9 cellular contexts compared by ENCODE assay signal in genomic region chr3:187746059-187746453, GRCh38. TPM values are rescaled to one million over a fixed set of nuclear protein-coding genes. Genes with fewer than 3 reads are reported as not detected.
DNase-seq lines count a peak whose midpoint lies in the region; ATAC-seq and TF ChIP-seq lines count a peak whose summit lies in the region.
"Had no signal": no experiment of that assay in that cellular context is flagged by ENCODE, and none has a peak within 500 bp of the region (broad histone marks: within the 10 kb centered on the region; RNA-seq: fewer than 3 reads in every experiment).

No MANE protein-coding gene starts in this region.

- H3K36me3 ChIP-seq in left ventricle myocardium inferior (no peaks in the 10 kb centered on the region), body of pancreas (replicated peaks in 1 of 2; ENCODE audit: insufficient read depth in 1 of 2, low read depth in 2 of 2) (no peaks in the 10 kb centered on the region), mesodermal cell (ENCODE audit: control insufficient read depth, insufficient read depth, low read length) (no peaks in the 10 kb centered on the region), vagina (no peaks in the 10 kb centered on the region)

- TF ChIP-seq CTCF in left ventricle myocardium inferior (IDR thresholded peaks at IDR 0.05; ENCODE audit: borderline replicate concordance): no peak
- no peak for TF ChIP-seq CTCF in body of pancreas (IDR thresholded peaks at IDR 0.05)
- no peak for TF ChIP-seq CTCF in vagina (IDR thresholded peaks at IDR 0.05)

- intact Hi-C loops in left ventricle myocardium inferior (cut with micrococcal nuclease): loop anchor here (10.0 kb wide), 2 partner anchors 289 to 409 kb away; partner anchors contain the start of gene LPP
- intact Hi-C loops in Right ventricle myocardium inferior (cut with DNase I): loop anchor here (2.0 to 10.0 kb wide), 5 partner anchors 203 to 839 kb away; no protein-coding TSS in a partner anchor
- intact Hi-C loops in body of pancreas (cut with DNase I): no loop called here
- intact Hi-C loops in vagina (cut with DNase I): loop anchor here (5.0 to 10.0 kb wide), 5 partner anchors 211 to 1039 kb away; no protein-coding TSS in a partner anchor

- H3K4me1 ChIP-seq in left ventricle myocardium inferior (peaks cover 74% of the 10 kb centered on the region), body of pancreas (peaks cover 48% of the 10 kb centered on the region), mesodermal cell (ENCODE audit: control insufficient read depth, insufficient read depth, low read length, poor library complexity, severe bottlenecking) (peaks cover 24% of the 10 kb centered on the region), vagina (peaks cover 23% of the 10 kb centered on the region)

- H3K4me3 ChIP-seq in left ventricle myocardium inferior (peak overlapping the region; percentile 88), body of pancreas (peak overlapping the region in 1 of 2 donors; percentile 50), mesodermal cell (ENCODE audit: extremely low read depth, insufficient read depth, low read length, poor library complexity, severe bottlenecking) (peak overlapping the region; percentile 66), vagina (peak overlapping the region; percentile 52 to 77)

- H3K27ac ChIP-seq in left ventricle myocardium inferior (replicated peaks) (peak overlapping the region; percentile 99), body of pancreas (peak overlapping the region; percentile 87 to 99 (median 99)), mesodermal cell (ENCODE audit: low read depth, low read length, severe bottlenecking) (peak overlapping the region; percentile 100), vagina (peak overlapping the region; percentile 99)

- H3K9me3 ChIP-seq in left ventricle myocardium inferior (replicated peaks) (no peaks in the 10 kb centered on the region), body of pancreas (no peaks in the 10 kb centered on the region), mesodermal cell (ENCODE audit: control insufficient read depth, low read length) (no peaks in the 10 kb centered on the region), vagina (no peaks in the 10 kb centered on the region)

- no peaks in the 10 kb centered on the region for H3K27me3 ChIP-seq in left ventricle myocardium inferior (ENCODE audit: low read depth)
- no peaks in the 10 kb centered on the region for H3K27me3 ChIP-seq in body of pancreas
- no peaks in the 10 kb centered on the region for H3K27me3 ChIP-seq in vagina

- 1 to 4% methylated on average over 6 of the region's 6 CpGs for WGBS in body of pancreas, 2 donors
- WGBS in mesodermal cell (ENCODE audit: insufficient coverage in 2 of 2), 2 experiments: no CpG with 5 or more reads among the region's 6 CpGs

- ATAC-seq in Right ventricle myocardium inferior (no peak), body of pancreas (no peak), HG02642 (IDR thresholded peaks at IDR 0.05; ENCODE audit: poor library complexity, unreplicated experiment) (no peak)

- no peak for TF ChIP-seq POLR2A in body of pancreas (IDR thresholded peaks at IDR 0.05)
- TF ChIP-seq POLR2A in vagina (IDR thresholded peaks at IDR 0.05): no peak

- no peak for DNase-seq in left ventricle myocardium inferior
- no peak for DNase-seq in Right ventricle myocardium inferior (ENCODE audit: missing footprints)
- DNase-seq in body of pancreas: no peak
- no peak for DNase-seq in vagina (ENCODE audit: extremely low spot score in 2 of 2)
- no peak for DNase-seq in cortex of kidney (lab: John Stamatoyannopoulos, UW)
- no peak for DNase-seq in OCI-M2 (lab: John Stamatoyannopoulos, UW; ENCODE audit: unreplicated experiment)

RNA-seq across cellular contexts. Expression of gene BCL6, which starts 0.8 kb away (rescaled TPM):
- total RNA-seq in left ventricle myocardium inferior (47.7 TPM), Right ventricle myocardium inferior (95.5 TPM), body of pancreas (10 to 100 TPM; 45.7 to 53.4 TPM), vagina (133 TPM)
- polyA plus RNA-seq in mesodermal cell (2013, experiment 1 of 2): 25.4 TPM
- polyA plus RNA-seq in mesodermal cell (2013, experiment 2 of 2): 18.0 TPM

RNA-seq across cellular contexts. Expression of gene RTP2, which starts 43.7 kb away (rescaled TPM):
- total RNA-seq in left ventricle myocardium inferior: not detected
- total RNA-seq in Right ventricle myocardium inferior: not detected
- total RNA-seq in body of pancreas: not detected
- polyA plus RNA-seq in mesodermal cell (2013, experiment 1 of 2): not detected
- polyA plus RNA-seq in mesodermal cell (2013, experiment 2 of 2): not detected
- not detected for total RNA-seq in vagina
- total RNA-seq: T-helper 1 cell treated with Interleukin-12 subunit alpha and Interleukin-12 subunit beta and Interleukin-4 antibody, amounts not matched to agents 30 ng/mL and 1 ng/mL, for 36 hours had no signal
